In the genomic region with DNA sequence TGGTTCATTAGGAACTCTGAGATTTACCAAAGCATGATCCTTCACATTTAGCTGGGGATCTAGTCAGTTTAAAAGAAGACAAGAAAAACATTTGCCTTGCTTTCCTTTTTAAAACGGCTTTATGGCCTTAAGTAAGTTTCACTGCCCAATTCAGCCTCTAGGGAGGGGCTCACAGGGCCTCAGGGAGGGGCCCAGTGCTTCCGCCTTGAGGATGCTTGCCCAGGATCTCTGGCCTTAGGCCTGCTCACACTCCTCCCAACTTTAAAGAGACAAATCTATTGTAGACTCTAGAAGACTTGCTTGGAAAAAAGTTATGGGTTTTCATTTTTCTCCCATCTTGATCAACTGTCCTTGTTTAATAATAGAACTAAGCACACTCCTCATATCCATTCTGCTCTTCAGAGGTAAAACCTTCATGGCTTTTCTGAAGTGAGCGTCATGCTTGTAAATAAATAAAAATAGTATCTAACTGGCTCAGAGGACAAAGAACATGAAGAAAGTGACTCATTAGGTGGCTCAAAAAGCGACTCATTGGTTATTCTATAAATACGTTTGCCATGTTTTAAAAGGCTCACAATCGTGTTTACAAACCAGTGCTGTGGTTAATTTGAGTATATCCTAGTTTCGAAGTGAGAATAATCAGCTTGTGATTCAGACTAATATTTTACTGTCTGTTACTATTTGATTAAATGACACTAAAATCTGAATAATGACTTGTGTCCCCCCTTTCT, we compare ENCODE assay signal across 1 cellular context.
TF ChIP-seq lines count a peak whose summit lies in the region.

No MANE protein-coding gene starts in this region.

TF ChIP-seq in GM23338, 12 proteins besides CTCF, POLR2A, EP300 and RAD21 (continued from another document):
- TF ChIP-seq, protein P1, sequence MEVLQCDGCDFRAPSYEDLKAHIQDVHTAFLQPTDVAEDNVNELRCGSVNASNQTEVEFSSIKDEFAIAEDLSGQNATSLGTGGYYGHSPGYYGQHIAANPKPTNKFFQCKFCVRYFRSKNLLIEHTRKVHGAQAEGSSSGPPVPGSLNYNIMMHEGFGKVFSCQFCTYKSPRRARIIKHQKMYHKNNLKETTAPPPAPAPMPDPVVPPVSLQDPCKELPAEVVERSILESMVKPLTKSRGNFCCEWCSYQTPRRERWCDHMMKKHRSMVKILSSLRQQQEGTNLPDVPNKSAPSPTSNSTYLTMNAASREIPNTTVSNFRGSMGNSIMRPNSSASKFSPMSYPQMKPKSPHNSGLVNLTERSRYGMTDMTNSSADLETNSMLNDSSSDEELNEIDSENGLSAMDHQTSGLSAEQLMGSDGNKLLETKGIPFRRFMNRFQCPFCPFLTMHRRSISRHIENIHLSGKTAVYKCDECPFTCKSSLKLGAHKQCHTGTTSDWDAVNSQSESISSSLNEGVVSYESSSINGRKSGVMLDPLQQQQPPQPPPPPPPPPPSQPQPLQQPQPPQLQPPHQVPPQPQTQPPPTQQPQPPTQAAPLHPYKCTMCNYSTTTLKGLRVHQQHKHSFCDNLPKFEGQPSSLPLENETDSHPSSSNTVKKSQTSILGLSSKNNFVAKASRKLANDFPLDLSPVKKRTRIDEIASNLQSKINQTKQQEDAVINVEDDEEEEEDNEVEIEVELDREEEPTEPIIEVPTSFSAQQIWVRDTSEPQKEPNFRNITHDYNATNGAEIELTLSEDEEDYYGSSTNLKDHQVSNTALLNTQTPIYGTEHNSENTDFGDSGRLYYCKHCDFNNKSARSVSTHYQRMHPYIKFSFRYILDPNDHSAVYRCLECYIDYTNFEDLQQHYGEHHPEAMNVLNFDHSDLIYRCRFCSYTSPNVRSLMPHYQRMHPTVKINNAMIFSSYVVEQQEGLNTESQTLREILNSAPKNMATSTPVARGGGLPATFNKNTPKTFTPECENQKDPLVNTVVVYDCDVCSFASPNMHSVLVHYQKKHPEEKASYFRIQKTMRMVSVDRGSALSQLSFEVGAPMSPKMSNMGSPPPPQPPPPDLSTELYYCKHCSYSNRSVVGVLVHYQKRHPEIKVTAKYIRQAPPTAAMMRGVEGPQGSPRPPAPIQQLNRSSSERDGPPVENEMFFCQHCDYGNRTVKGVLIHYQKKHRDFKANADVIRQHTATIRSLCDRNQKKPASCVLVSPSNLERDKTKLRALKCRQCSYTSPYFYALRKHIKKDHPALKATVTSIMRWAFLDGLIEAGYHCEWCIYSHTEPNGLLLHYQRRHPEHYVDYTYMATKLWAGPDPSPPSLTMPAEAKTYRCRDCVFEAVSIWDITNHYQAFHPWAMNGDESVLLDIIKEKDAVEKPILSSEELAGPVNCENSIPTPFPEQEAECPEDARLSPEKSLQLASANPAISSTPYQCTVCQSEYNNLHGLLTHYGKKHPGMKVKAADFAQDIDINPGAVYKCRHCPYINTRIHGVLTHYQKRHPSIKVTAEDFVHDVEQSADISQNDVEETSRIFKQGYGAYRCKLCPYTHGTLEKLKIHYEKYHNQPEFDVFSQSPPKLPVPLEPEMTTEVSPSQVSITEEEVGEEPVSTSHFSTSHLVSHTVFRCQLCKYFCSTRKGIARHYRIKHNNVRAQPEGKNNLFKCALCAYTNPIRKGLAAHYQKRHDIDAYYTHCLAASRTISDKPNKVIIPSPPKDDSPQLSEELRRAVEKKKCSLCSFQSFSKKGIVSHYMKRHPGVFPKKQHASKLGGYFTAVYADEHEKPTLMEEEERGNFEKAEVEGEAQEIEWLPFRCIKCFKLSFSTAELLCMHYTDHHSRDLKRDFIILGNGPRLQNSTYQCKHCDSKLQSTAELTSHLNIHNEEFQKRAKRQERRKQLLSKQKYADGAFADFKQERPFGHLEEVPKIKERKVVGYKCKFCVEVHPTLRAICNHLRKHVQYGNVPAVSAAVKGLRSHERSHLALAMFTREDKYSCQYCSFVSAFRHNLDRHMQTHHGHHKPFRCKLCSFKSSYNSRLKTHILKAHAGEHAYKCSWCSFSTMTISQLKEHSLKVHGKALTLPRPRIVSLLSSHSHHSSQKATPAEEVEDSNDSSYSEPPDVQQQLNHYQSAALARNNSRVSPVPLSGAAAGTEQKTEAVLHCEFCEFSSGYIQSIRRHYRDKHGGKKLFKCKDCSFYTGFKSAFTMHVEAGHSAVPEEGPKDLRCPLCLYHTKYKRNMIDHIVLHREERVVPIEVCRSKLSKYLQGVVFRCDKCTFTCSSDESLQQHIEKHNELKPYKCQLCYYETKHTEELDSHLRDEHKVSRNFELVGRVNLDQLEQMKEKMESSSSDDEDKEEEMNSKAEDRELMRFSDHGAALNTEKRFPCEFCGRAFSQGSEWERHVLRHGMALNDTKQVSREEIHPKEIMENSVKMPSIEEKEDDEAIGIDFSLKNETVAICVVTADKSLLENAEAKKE (CRISPR knock-in tag; IDR thresholded peaks at IDR 0.05): no peak
- TF ChIP-seq REST (IDR thresholded peaks at IDR 0.05; ENCODE audit: unreplicated experiment) (no peak), EZH2 (IDR thresholded peaks at IDR 0.05; ENCODE audit: low read depth, unreplicated experiment) (no peak), EZH2phosphoT487 (IDR thresholded peaks at IDR 0.05; ENCODE audit: unreplicated experiment) (no peak), STAT1 (IDR thresholded peaks at IDR 0.05; ENCODE audit: unreplicated experiment) (no peak), ZNF331 (CRISPR knock-in tag; IDR thresholded peaks at IDR 0.05; ENCODE audit: low read depth) (no peak), ZNF114 (CRISPR knock-in tag; IDR thresholded peaks at IDR 0.05) (no peak), NANOG (IDR thresholded peaks at IDR 0.05; ENCODE audit: borderline replicate concordance) (no peak)
